Comparison of ENCODE assay signal across 9 cellular contexts in genomic region chr10:133372507-133372906, GRCh38. TPM values are rescaled to one million over a fixed set of nuclear protein-coding genes. Genes with fewer than 3 reads are reported as not detected.
DNase-seq lines count a peak whose midpoint lies in the region; ATAC-seq and TF ChIP-seq lines count a peak whose summit lies in the region.
"Had no signal": no experiment of that assay in that cellular context is flagged by ENCODE, and none has a peak within 500 bp of the region (broad histone marks: within the 10 kb centered on the region; RNA-seq: fewer than 3 reads in every experiment).

No MANE protein-coding gene starts in this region.

- H3K27ac ChIP-seq in upper lobe of right lung: no peak overlapping the region

- intact Hi-C loops in upper lobe of right lung (cut with DNase I): no loop called here

- H3K27ac Mint-ChIP-seq in memory B cell: no peak overlapping the region

- TF ChIP-seq CTCF in cardiac fibroblast (IDR thresholded peaks at IDR 0.05; ENCODE audit: low read depth, low read length): no peak
- no peak for TF ChIP-seq CTCF in upper lobe of right lung (IDR thresholded peaks at IDR 0.05)

- H3K4me3 Mint-ChIP-seq in activated T-cell treated with anti-CD3 and anti-CD28 coated beads, Interleukin-2, amount 50 U/mL, for 4 hours: peak overlapping the region; percentile 77
- H3K4me3 Mint-ChIP-seq in memory B cell: peak overlapping the region; percentile 84

- peak overlapping the region; percentile 69 to 92 for H3K4me3 ChIP-seq in cardiac fibroblast (replicated peaks in 1 of 2; ENCODE audit: low read depth in 2 of 2, low read length in 2 of 2)
- peak overlapping the region; percentile 72 for H3K4me3 ChIP-seq in upper lobe of right lung

- peaks cover 11% of the 10 kb centered on the region for H3K36me3 Mint-ChIP-seq in activated T-cell treated with anti-CD3 and anti-CD28 coated beads, Interleukin-2, amount 50 U/mL, for 4 hours (ENCODE audit: insufficient read depth)
- H3K36me3 Mint-ChIP-seq in memory B cell: peaks cover 7% of the 10 kb centered on the region

- no peak for DNase-seq in activated T-cell treated with anti-CD3 and anti-CD28 coated beads, Interleukin-2, amount 50 U/mL, for 4 hours
- DNase-seq in activated T-cell treated with anti-CD3 and anti-CD28 coated beads for 4 hours (no peak), cardiac fibroblast (ENCODE audit: low read depth in 2 of 2) (no peak), memory B cell (ENCODE audit: low spot score in 2 of 2) (no peak), upper lobe of right lung (no peak), NCI-H748 treated with DMSO at 0.1 percent for 48 hours (lab: John Stamatoyannopoulos, UW) (no peak), SKM-1 (lab: John Stamatoyannopoulos, UW; ENCODE audit: unreplicated experiment) (no peak), hypothalamus (lab: John Stamatoyannopoulos, UW) (no peak)

- ATAC-seq in activated T-cell treated with anti-CD3 and anti-CD28 coated beads, Interleukin-2, amount 50 U/mL, for 4 hours: no peak
- ATAC-seq in memory B cell (ENCODE audit: low read depth) (no peak), upper lobe of right lung (no peak)

- peaks cover 31% of the 10 kb centered on the region for H3K36me3 ChIP-seq in upper lobe of right lung

- H3K4me1 Mint-ChIP-seq in activated T-cell treated with anti-CD3 and anti-CD28 coated beads, Interleukin-2, amount 50 U/mL, for 4 hours (ENCODE audit: low read depth): peaks cover 11% of the 10 kb centered on the region
- peaks cover 10% of the 10 kb centered on the region for H3K4me1 Mint-ChIP-seq in memory B cell

- no peaks in the 10 kb centered on the region for H3K27me3 Mint-ChIP-seq in activated T-cell treated with anti-CD3 and anti-CD28 coated beads, Interleukin-2, amount 50 U/mL, for 4 hours (ENCODE audit: low read depth)
- no peaks in the 10 kb centered on the region for H3K27me3 Mint-ChIP-seq in memory B cell

- no peaks in the 10 kb centered on the region for H3K9me3 ChIP-seq in upper lobe of right lung

- peaks cover 12% of the 10 kb centered on the region for H3K4me1 ChIP-seq in upper lobe of right lung

- no peaks in the 10 kb centered on the region for H3K9me3 Mint-ChIP-seq in activated T-cell treated with anti-CD3 and anti-CD28 coated beads, Interleukin-2, amount 50 U/mL, for 4 hours
- no peaks in the 10 kb centered on the region for H3K9me3 Mint-ChIP-seq in memory B cell

- no peaks in the 10 kb centered on the region for H3K27me3 ChIP-seq in upper lobe of right lung

RNA-seq across cellular contexts. Expression of gene ECHS1, which starts 0.6 kb away (rescaled TPM):
- 10 to 100 TPM; 53.1 to 55.6 (median 53.9) TPM for total RNA-seq in activated T-cell treated with anti-CD3 and anti-CD28 coated beads, Interleukin-2, amount 50 U/mL, for 4 hours
- 55.8 TPM for total RNA-seq in upper lobe of right lung

RNA-seq across cellular contexts. Expression of gene PAOX, which starts 6.6 kb away (rescaled TPM):
- 1 to 10 TPM; 2.6 to 3.2 (median 2.9) TPM for total RNA-seq in activated T-cell treated with anti-CD3 and anti-CD28 coated beads, Interleukin-2, amount 50 U/mL, for 4 hours
- 6.0 TPM for total RNA-seq in upper lobe of right lung

RNA-seq across cellular contexts. Expression of gene FUOM, which starts 14.7 kb away (rescaled TPM):
- total RNA-seq in activated T-cell treated with anti-CD3 and anti-CD28 coated beads, Interleukin-2, amount 50 U/mL, for 4 hours: 10 to 100 TPM; 40.7 to 47.4 (median 46.6) TPM
- 21.2 TPM for total RNA-seq in upper lobe of right lung

RNA-seq across cellular contexts. Expression of gene MTG1, which starts 21.4 kb away (rescaled TPM):
- total RNA-seq in activated T-cell treated with anti-CD3 and anti-CD28 coated beads, Interleukin-2, amount 50 U/mL, for 4 hours: 10 to 100 TPM; 60.3 to 68.1 (median 67.1) TPM
- total RNA-seq in upper lobe of right lung: 33.0 TPM

RNA-seq across cellular contexts. Expression of gene PRAP1, which starts 25.3 kb away (rescaled TPM):
- not detected for total RNA-seq in activated T-cell treated with anti-CD3 and anti-CD28 coated beads, Interleukin-2, amount 50 U/mL, for 4 hours
- not detected for total RNA-seq in upper lobe of right lung
- total RNA-seq: endothelial cell of umbilical vein had no signal
